20 cellular contexts compared by ENCODE assay signal in the genomic region with DNA sequence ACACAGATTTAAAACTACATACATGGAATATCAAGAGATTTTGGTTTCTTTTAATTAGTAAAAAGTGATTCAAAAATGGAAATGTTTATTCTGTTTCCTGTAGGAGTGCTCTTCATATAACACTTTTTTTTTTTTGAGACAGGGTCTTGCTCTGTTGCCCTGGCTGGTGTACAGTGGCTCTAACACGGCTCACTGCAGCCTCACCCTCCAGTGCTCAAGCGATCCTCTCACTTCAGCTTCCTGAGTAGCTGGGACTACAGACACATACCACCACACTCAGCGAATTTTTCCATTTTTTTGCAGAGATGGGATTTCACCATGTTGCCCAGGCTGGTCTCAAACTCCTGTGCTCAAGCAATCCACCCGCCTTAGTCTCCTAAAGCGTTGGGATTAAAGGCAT.
"Had no signal": no experiment of that assay in that cellular context is flagged by ENCODE, and none has a peak within 500 bp of the region (broad histone marks: within the 10 kb centered on the region; RNA-seq: fewer than 3 reads in every experiment).

No MANE protein-coding gene starts in this region.

- H3K4me3 Mint-ChIP-seq: dendritic cell treated with granulocyte-macrophage colony-stimulating factor and Interleukin-4, amounts not matched to agents 40 ng/mL and 50 ng/mL, for 4 days; naive thymus-derived CD8-positive, alpha-beta T cell; neural crest cell; stimulated activated naive B cell treated with anti-CD40 and anti-IgM and Interleukin-4, amounts not matched to agents 10 μg/mL and 1 μg/mL and 100 μg/mL, for 72 hours; stimulated activated naive CD8-positive, alpha-beta T cell treated with anti-CD3 and anti-CD28 coated beads, Interleukin-15, amount 100 ng/mL, for 72 hours; type B pancreatic cell had no signal

- H3K4me3 ChIP-seq: mucosa of descending colon, psoas muscle, skin epidermis had no signal

- DNase-seq: cerebellar nuclear complex; erythroblast; foreskin keratinocyte; head of caudate nucleus; hippocampal formation; left colon; mucosa of descending colon; naive thymus-derived CD8-positive, alpha-beta T cell; psoas muscle; retina; stimulated activated CD4-positive, alpha-beta T cell treated with anti-CD3 and anti-CD28 coated beads, Interleukin-2, amount 100 ng/mL, for 24 hours; stimulated activated CD4-positive, alpha-beta T cell treated with anti-CD3 and anti-CD28 coated beads, Interleukin-4, amount 100 ng/mL, for 4 hours; stimulated activated naive B cell treated with anti-CD40 and anti-IgM and Interleukin-4, amounts not matched to agents 10 μg/mL and 1 μg/mL and 100 μg/mL, for 72 hours; stimulated activated naive CD8-positive, alpha-beta T cell treated with anti-CD3 and anti-CD28 coated beads, Interleukin-15, amount 100 ng/mL, for 72 hours had no signal

- H3K36me3 Mint-ChIP-seq: naive thymus-derived CD8-positive, alpha-beta T cell; stimulated activated naive B cell treated with anti-CD40 and anti-IgM and Interleukin-4, amounts not matched to agents 10 μg/mL and 1 μg/mL and 100 μg/mL, for 72 hours had no signal

- H3K9me3 Mint-ChIP-seq: dendritic cell treated with granulocyte-macrophage colony-stimulating factor and Interleukin-4, amounts not matched to agents 40 ng/mL and 50 ng/mL, for 4 days; naive thymus-derived CD8-positive, alpha-beta T cell; neural crest cell; stimulated activated naive B cell treated with anti-CD40 and anti-IgM and Interleukin-4, amounts not matched to agents 10 μg/mL and 1 μg/mL and 100 μg/mL, for 72 hours; stimulated activated naive CD8-positive, alpha-beta T cell treated with anti-CD3 and anti-CD28 coated beads, Interleukin-15, amount 100 ng/mL, for 72 hours; type B pancreatic cell had no signal

- FAIRE-seq: colon, endothelial cell of umbilical vein had no signal

- H3K9me3 ChIP-seq: mucosa of descending colon, psoas muscle had no signal

- H3K4me1 Mint-ChIP-seq: naive thymus-derived CD8-positive, alpha-beta T cell; stimulated activated naive B cell treated with anti-CD40 and anti-IgM and Interleukin-4, amounts not matched to agents 10 μg/mL and 1 μg/mL and 100 μg/mL, for 72 hours; stimulated activated naive CD8-positive, alpha-beta T cell treated with anti-CD3 and anti-CD28 coated beads, Interleukin-15, amount 100 ng/mL, for 72 hours had no signal

- H3K4me1 ChIP-seq: psoas muscle had no signal

- H3K27ac Mint-ChIP-seq: dendritic cell treated with granulocyte-macrophage colony-stimulating factor and Interleukin-4, amounts not matched to agents 40 ng/mL and 50 ng/mL, for 4 days; naive thymus-derived CD8-positive, alpha-beta T cell; stimulated activated naive B cell treated with anti-CD40 and anti-IgM and Interleukin-4, amounts not matched to agents 10 μg/mL and 1 μg/mL and 100 μg/mL, for 72 hours; type B pancreatic cell had no signal

- ATAC-seq: foreskin keratinocyte; left colon; mucosa of descending colon; naive thymus-derived CD8-positive, alpha-beta T cell; psoas muscle; stimulated activated naive B cell treated with anti-CD40 and anti-IgM and Interleukin-4, amounts not matched to agents 10 μg/mL and 1 μg/mL and 100 μg/mL, for 72 hours; stimulated activated naive CD8-positive, alpha-beta T cell treated with anti-CD3 and anti-CD28 coated beads, Interleukin-15, amount 100 ng/mL, for 72 hours had no signal

- H3K27me3 ChIP-seq: foreskin keratinocyte had no signal

- H3K27ac ChIP-seq: foreskin keratinocyte, psoas muscle had no signal

- H3K27me3 Mint-ChIP-seq: dendritic cell treated with granulocyte-macrophage colony-stimulating factor and Interleukin-4, amounts not matched to agents 40 ng/mL and 50 ng/mL, for 4 days; type B pancreatic cell had no signal
